25 cellular contexts compared by ENCODE assay signal in the genomic region with DNA sequence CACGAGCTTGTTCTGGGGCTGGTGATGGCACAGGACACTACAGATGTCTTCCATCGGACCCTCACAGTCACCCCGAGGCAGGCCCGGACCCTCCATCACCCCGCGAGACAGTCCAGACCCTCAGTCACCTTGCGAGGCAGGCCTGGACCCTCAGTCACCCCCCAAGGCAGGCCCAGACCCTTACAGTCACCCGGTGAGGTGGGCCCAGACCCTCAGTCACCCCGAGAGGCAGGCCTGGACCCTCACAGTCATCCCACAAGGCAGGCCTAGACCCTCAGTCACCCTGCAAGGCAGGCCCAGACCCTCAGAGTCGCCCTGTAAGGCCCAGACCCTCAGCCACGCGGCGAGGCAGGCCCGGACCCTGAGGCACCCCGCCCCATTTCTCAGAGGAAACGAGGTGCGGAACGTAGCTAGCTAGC. TPM values are rescaled to one million over a fixed set of nuclear protein-coding genes. Genes with fewer than 3 reads are reported as not detected.
DNase-seq lines count a peak whose midpoint lies in the region; ATAC-seq, FAIRE-seq and TF ChIP-seq lines count a peak whose summit lies in the region.
"Had no signal": no experiment of that assay in that cellular context is flagged by ENCODE, and none has a peak within 500 bp of the region (broad histone marks: within the 10 kb centered on the region; RNA-seq: fewer than 3 reads in every experiment).

No MANE protein-coding gene starts in this region.

- H3K9me3 ChIP-seq in HepG2 (ENCODE audit: low read length) (no peaks in the 10 kb centered on the region), right lobe of liver (no peaks in the 10 kb centered on the region), endodermal cell (ENCODE audit: control insufficient read depth, low read length) (no peaks in the 10 kb centered on the region), aorta (ENCODE audit: control insufficient read depth, low read length) (no peaks in the 10 kb centered on the region)
- H3K9me3 ChIP-seq: Caco-2, MG63, SK-N-SH had no signal

- H3K36me3 ChIP-seq in HepG2 (replicated peaks in 1 of 2; ENCODE audit: control insufficient read depth in 1 of 2, insufficient read depth in 2 of 2, low read length in 2 of 2) (peaks cover 12 to 27% of the 10 kb centered on the region in 2 experiments; a peak in 3 of 5 replicates), right lobe of liver (peaks cover 0 to 24% (median 12%) of the 10 kb centered on the region in 4 donors), endodermal cell (ENCODE audit: control insufficient read depth, insufficient read depth, low read length) (peaks cover 3% of the 10 kb centered on the region), aorta (ENCODE audit: control insufficient read depth in 1 of 2, insufficient read depth in 2 of 2, low read length in 1 of 2) (no peaks in the 10 kb centered on the region)
- H3K36me3 ChIP-seq: MG63 had no signal

- DNase-seq in HepG2 (ENCODE audit: low spot score): no peak
- DNase-seq in right lobe of liver: no peak
- DNase-seq in endodermal cell: peak; percentile 47
- peak; percentile 57 for DNase-seq in posterior vena cava (ENCODE audit: low spot score)
- peak; percentile 44 to 60 for DNase-seq in aorta
- no peak for DNase-seq in DMS 273 (lab: John Stamatoyannopoulos, UW; ENCODE audit: unreplicated experiment)
- no peak for DNase-seq in SIG-M5 (lab: John Stamatoyannopoulos, UW)
- DNase-seq: AML-193; C1 segment of cervical spinal cord; Caco-2; CD8-positive, alpha-beta T cell; DMS79 treated with DMSO at 0.1 percent for 48 hours; GF-D8; IMR-90; KG1; MG63; NCI-H2029; NCI-H446; NCI-H524 treated with DMSO at 0.1 percent for 48 hours; NCI-H774; SK-N-SH had no signal

- FAIRE-seq in HepG2 (lab: Jason Lieb, UNC): no peak
- FAIRE-seq: A204.1, GM12891, RCC 7860 had no signal

- no peak overlapping the region for H2AFZ ChIP-seq in HepG2 (ENCODE audit: low read length)

- TF ChIP-seq POLR2A in HepG2 (IDR thresholded peaks at IDR 0.05; ENCODE audit: insufficient read depth in 1 of 2, low read depth in 2 of 2, low read length in 2 of 2) (no peak), right lobe of liver (IDR thresholded peaks at IDR 0.05) (no peak)

- in situ Hi-C loops in HepG2 (cut with HindIII; ENCODE audit: extremely low pct_ligation_motif_present, low pct_unique_long_range_greater_than_20kb): no loop called here

- 97% methylated on average over 6 of the region's 18 CpGs for WGBS in HepG2 (ENCODE audit: low lambda C conversion rate)
- WGBS in right lobe of liver (ENCODE audit: insufficient coverage, low coverage, low lambda C conversion rate, missing lambda C conversion rate): no CpG with 5 or more reads among the region's 18 CpGs
- WGBS in endodermal cell (ENCODE audit: insufficient coverage in 1 of 2, insufficient read length in 1 of 2), 2 experiments: 86 to 90% methylated on average over 15 to 18 of the region's 18 CpGs
- WGBS in aorta, 2 donors: 90 to 91% methylated on average over 18 of the region's 18 CpGs

- no peaks in the 10 kb centered on the region for H3K79me2 ChIP-seq in HepG2 (ENCODE audit: insufficient read depth, low read length)

- H4K20me1 ChIP-seq in HepG2 (ENCODE audit: insufficient read depth, low read length): no peaks in the 10 kb centered on the region

- POLR2A ChIA-PET in HepG2 (lab: Yijun Ruan, JAX): no interaction called here

- H3K4me3 ChIP-seq in HepG2 (replicated peaks in 1 of 3; ENCODE audit: insufficient read depth in 1 of 3, low read depth in 2 of 3, low read length in 3 of 3) (no peak overlapping the region), right lobe of liver (no peak overlapping the region), endodermal cell (ENCODE audit: low read length) (no peak overlapping the region), aorta (ENCODE audit: low read length in 2 of 2) (no peak overlapping the region)
- H3K4me3 ChIP-seq: MG63 had no signal

- H3K9ac ChIP-seq in HepG2 (ENCODE audit: insufficient read depth, low read depth, low read length) (no peak overlapping the region), endodermal cell (ENCODE audit: extremely low read depth, low read length, poor library complexity, severe bottlenecking) (no peak overlapping the region)
- H3K9ac ChIP-seq: SK-N-SH had no signal

- peaks cover 15% of the 10 kb centered on the region for H3K36me3 Mint-ChIP-seq in endodermal cell (ENCODE audit: low read depth)
- H3K36me3 Mint-ChIP-seq: CD8-positive, alpha-beta T cell had no signal

- H3K4me1 Mint-ChIP-seq in endodermal cell: peaks cover 23% of the 10 kb centered on the region

- no peaks in the 10 kb centered on the region for H3K27me3 ChIP-seq in HepG2 (ENCODE audit: control insufficient read depth in 1 of 2, insufficient read depth in 2 of 2, low read length in 2 of 2)
- H3K27me3 ChIP-seq in right lobe of liver: no peaks in the 10 kb centered on the region
- H3K27me3 ChIP-seq in endodermal cell (ENCODE audit: control insufficient read depth, insufficient read depth, low read length, poor library complexity, severe bottlenecking): no peaks in the 10 kb centered on the region
- H3K27me3 ChIP-seq in aorta (ENCODE audit: control insufficient read depth in 1 of 2, insufficient read depth in 2 of 2, low read length in 1 of 2): no peaks in the 10 kb centered on the region
- H3K27me3 ChIP-seq: MG63 had no signal

- TF ChIP-seq RAD21 in HepG2 (CRISPR knock-in tag; IDR thresholded peaks at IDR 0.05): no peak

- H3K4me1 ChIP-seq in HepG2 (ENCODE audit: insufficient read depth, low read length) (no peaks in the 10 kb centered on the region), right lobe of liver (no peaks in the 10 kb centered on the region), endodermal cell (ENCODE audit: control insufficient read depth, insufficient read depth, low read length) (peaks cover 6% of the 10 kb centered on the region), aorta (ENCODE audit: control insufficient read depth in 1 of 2, insufficient read depth in 2 of 2, low read length in 2 of 2) (no peaks in the 10 kb centered on the region)
- H3K4me1 ChIP-seq: Caco-2 had no signal

- intact Hi-C loops in HepG2 (cut with micrococcal nuclease; ENCODE audit: unreplicated experiment): no loop called here
- intact Hi-C loops in right lobe of liver (cut with DNase I): no loop called here
- intact Hi-C loops in posterior vena cava (cut with DNase I): no loop called here
- intact Hi-C loops in aorta (cut with DNase I): no loop called here

- no TSS peak for BruUV-seq in HepG2 (replicated peaks; lab: Mats Ljungman, UMichigan)

- no peak overlapping the region for H3K4me2 ChIP-seq in HepG2 (ENCODE audit: low read depth, low read length)
- H3K4me2 ChIP-seq: SK-N-SH had no signal

- TF ChIP-seq CTCF in HepG2 (CRISPR knock-in tag; IDR thresholded peaks at IDR 0.05): no peak
- no peak for TF ChIP-seq CTCF in right lobe of liver (IDR thresholded peaks at IDR 0.05)
- no peak for TF ChIP-seq CTCF in endodermal cell (conservative IDR thresholded peaks at IDR 0.05)

- CTCF ChIA-PET in HepG2 (lab: Yijun Ruan, JAX; ENCODE audit: low intra/inter-chr PET ratio, low total read pairs): no interaction called here

- H3K27me3 Mint-ChIP-seq in endodermal cell (ENCODE audit: insufficient read depth): peaks cover 11% of the 10 kb centered on the region

- no peak for ATAC-seq in HepG2
- no peak for ATAC-seq in right lobe of liver
- ATAC-seq in aorta (ENCODE audit: low FRiP score): no peak
- no peak for ATAC-seq in HG03442 (IDR thresholded peaks at IDR 0.05; ENCODE audit: unreplicated experiment)
- ATAC-seq: CD8-positive, alpha-beta T cell had no signal

- no peak overlapping the region for H3K4me3 Mint-ChIP-seq in endodermal cell
- H3K4me3 Mint-ChIP-seq: CD8-positive, alpha-beta T cell had no signal

- no peak overlapping the region for H3K27ac Mint-ChIP-seq in endodermal cell
- H3K27ac Mint-ChIP-seq: CD8-positive, alpha-beta T cell had no signal

- TF ChIP-seq EP300 in HepG2 (IDR thresholded peaks at IDR 0.05; ENCODE audit: low read depth in 2 of 2, low read length in 2 of 2): no peak
- no peak for TF ChIP-seq EP300 in HepG2 (CRISPR knock-in tag; IDR thresholded peaks at IDR 0.05; ENCODE audit: borderline replicate concordance)

- H3K27ac ChIP-seq in HepG2 (ENCODE audit: extremely low read length, insufficient read depth, low read length) (no peak overlapping the region), right lobe of liver (no peak overlapping the region), endodermal cell (ENCODE audit: low read depth, low read length) (no peak overlapping the region), aorta (ENCODE audit: low read depth in 1 of 2, low read length in 2 of 2) (no peak overlapping the region)

- H3K9me3 Mint-ChIP-seq in endodermal cell: no peaks in the 10 kb centered on the region
- H3K9me3 Mint-ChIP-seq: CD8-positive, alpha-beta T cell had no signal

TF ChIP-seq in HepG2, 621 proteins besides CTCF, POLR2A, EP300 and RAD21 (continues in another document):
- no peak for TF ChIP-seq ARNTL (CRISPR knock-in tag; IDR thresholded peaks at IDR 0.05)

RNA-seq across cellular contexts. Expression of gene RPH3AL, which starts 28.9 kb away (rescaled TPM):
- 6.7 and 7.8 TPM in 2 replicates for total RNA-seq in HepG2 (2016; rRNA removed; fragmentation: Illumina TruSeq; extraction: Trizol)
- 10.8 and 13.9 TPM in 2 replicates for total RNA-seq in HepG2 (2016; cell fraction: cytosol; rRNA removed; fragmentation: Illumina TruSeq; extraction: Trizol; ENCODE audit: low read depth)
- 8.0 and 8.6 TPM in 2 replicates for total RNA-seq in HepG2 (2016; cell fraction: insoluble cytoplasmic fraction; rRNA removed; fragmentation: Illumina TruSeq; extraction: Trizol)
- total RNA-seq in HepG2 (2016; cell fraction: membrane; rRNA removed; fragmentation: Illumina TruSeq; extraction: Trizol): 12.1 and 13.4 TPM in 2 replicates
- 6.4 and 8.4 TPM in 2 replicates for total RNA-seq in HepG2 (2016; cell fraction: nucleus; rRNA removed; fragmentation: Illumina TruSeq; extraction: Trizol)
- 16.4 and 20.7 TPM in 2 replicates for polyA plus RNA-seq in HepG2 (2011; rRNA removed)
- 14.3 and 17.0 TPM in 2 replicates for polyA plus RNA-seq in HepG2 (2011; cell fraction: cytosol; rRNA removed)
- polyA plus RNA-seq in HepG2 (2011; cell fraction: nucleus; rRNA removed): 21.3 and 26.7 TPM in 2 replicates
- polyA plus RNA-seq in HepG2 (2012): 11.7 and 14.0 TPM in 2 replicates
- polyA plus RNA-seq in HepG2 (2016; cell fraction: cytosol; fragmentation: Illumina TruSeq; extraction: Trizol; ENCODE audit: low read depth): 4.1 and 4.3 TPM in 2 replicates
- polyA plus RNA-seq in HepG2 (2016; cell fraction: insoluble cytoplasmic fraction; fragmentation: Illumina TruSeq; extraction: Trizol; ENCODE audit: low read depth): 6.7 and 7.3 TPM in 2 replicates
- 9.3 and 12.3 TPM in 2 replicates for polyA plus RNA-seq in HepG2 (2016; cell fraction: membrane; fragmentation: Illumina TruSeq; extraction: Trizol; ENCODE audit: low read depth)
- 8.0 and 9.6 TPM in 2 replicates for polyA plus RNA-seq in HepG2 (2016; cell fraction: nucleus; fragmentation: Illumina TruSeq; extraction: Trizol; ENCODE audit: insufficient read depth, low read depth)
- 4.7 and 30.0 TPM in 2 replicates for polyA minus RNA-seq in HepG2 (2011; rRNA and poly(A)+ RNA removed; ENCODE audit: low replicate concordance)
- 12.5 TPM in 2 replicates for polyA minus RNA-seq in HepG2 (2011; cell fraction: cytosol; rRNA and poly(A)+ RNA removed)
- polyA minus RNA-seq in HepG2 (2011; cell fraction: nucleus; rRNA and poly(A)+ RNA removed): 29.4 and 31.1 TPM in 2 replicates
- total RNA-seq in right lobe of liver: 10 to 100 TPM; 17.6 to 74.0 (median 25.7) TPM
- 10 to 100 TPM; 14.7 to 16.9 TPM for total RNA-seq in endodermal cell
- 4.1 TPM for polyA plus RNA-seq in endodermal cell (2013, experiment 1 of 2)
- 4.6 TPM for polyA plus RNA-seq in endodermal cell (2013, experiment 2 of 2)
- 10 to 100 TPM in 1 of 2 donors, 1 to 10 TPM in 1; 9.7 to 11.2 TPM for total RNA-seq in posterior vena cava
- total RNA-seq in aorta: 10 to 100 TPM; 12.5 to 18.1 TPM
- 1 to 10 TPM; 1.6 to 3.5 TPM for polyA plus RNA-seq in aorta

Comparison
In these comparisons a context has a peak if more than half of its experiments do, and no peak if none do; other contexts are left out.
1. DNase-seq: peak in endodermal cell (single experiment), posterior vena cava (single experiment) and aorta (2 of 2); none in HepG2 (single experiment), right lobe of liver (0 of 3), DMS 273 (single experiment) and SIG-M5 (single experiment).